In genomic region chr1:159705911-159706270, GRCh38 we compare ENCODE assay signal across 30 cellular contexts. TPM values are rescaled to one million over a fixed set of nuclear protein-coding genes. Genes with fewer than 3 reads are reported as not detected.
"Had no signal": no experiment of that assay in that cellular context is flagged by ENCODE, and none has a peak within 500 bp of the region (broad histone marks: within the 10 kb centered on the region; RNA-seq: fewer than 3 reads in every experiment).

No MANE protein-coding gene starts in this region.

- H3K9me3 ChIP-seq: ascending aorta, body of pancreas had no signal

- H3K27me3 Mint-ChIP-seq: activated naive CD8-positive, alpha-beta T cell treated with anti-CD3 and anti-CD28 coated beads, Interleukin-2, amount 50 U/mL, for 24 hours had no signal

- H3K4me3 Mint-ChIP-seq: activated CD8-positive, alpha-beta memory T cell treated with anti-CD3 and anti-CD28 coated beads, Interleukin-2, amount 10 ng/mL, durations not matched to agents 7 days and 5 days; activated naive CD8-positive, alpha-beta T cell treated with anti-CD3 and anti-CD28 coated beads, Interleukin-2, amount 50 U/mL, for 24 hours; activated T-cell treated with anti-CD3 and anti-CD28 coated beads, Interleukin-2, amount 50 U/mL, for 4 hours; IgD-negative memory B cell; T-helper 17 cell; WTC11 had no signal

- ATAC-seq: activated CD8-positive, alpha-beta memory T cell treated with anti-CD3 and anti-CD28 coated beads, Interleukin-2, amount 10 ng/mL, durations not matched to agents 7 days and 5 days; activated naive CD4-positive, alpha-beta T cell treated with anti-CD3 and anti-CD28 coated beads, Interleukin-2, amount 50 U/mL, for 72 hours; activated naive CD8-positive, alpha-beta T cell treated with anti-CD3 and anti-CD28 coated beads, Interleukin-2, amount 50 U/mL, for 24 hours; activated T-cell treated with anti-CD3 and anti-CD28 coated beads, Interleukin-2, amount 50 U/mL, for 4 hours; body of pancreas; T-helper 17 cell; WTC11 had no signal

- H3K4me1 Mint-ChIP-seq: activated CD8-positive, alpha-beta memory T cell treated with anti-CD3 and anti-CD28 coated beads, Interleukin-2, amount 10 ng/mL, durations not matched to agents 7 days and 5 days; activated naive CD8-positive, alpha-beta T cell treated with anti-CD3 and anti-CD28 coated beads, Interleukin-2, amount 50 U/mL, for 24 hours; T-helper 17 cell; WTC11 had no signal

- H3K36me3 ChIP-seq: ascending aorta had no signal

- H3K36me3 Mint-ChIP-seq: activated CD8-positive, alpha-beta memory T cell treated with anti-CD3 and anti-CD28 coated beads, Interleukin-2, amount 10 ng/mL, durations not matched to agents 7 days and 5 days; activated naive CD4-positive, alpha-beta T cell treated with anti-CD3 and anti-CD28 coated beads, Interleukin-2, amount 50 U/mL, for 72 hours; IgD-negative memory B cell; WTC11 had no signal

- H3K4me1 ChIP-seq: ascending aorta had no signal

- H3K27ac Mint-ChIP-seq: activated CD8-positive, alpha-beta memory T cell treated with anti-CD3 and anti-CD28 coated beads, Interleukin-2, amount 10 ng/mL, durations not matched to agents 7 days and 5 days; activated naive CD4-positive, alpha-beta T cell treated with anti-CD3 and anti-CD28 coated beads, Interleukin-2, amount 50 U/mL, for 72 hours; activated naive CD8-positive, alpha-beta T cell treated with anti-CD3 and anti-CD28 coated beads, Interleukin-2, amount 50 U/mL, for 24 hours; IgD-negative memory B cell; T-helper 17 cell; WTC11 had no signal

- H3K4me3 ChIP-seq: ascending aorta, body of pancreas had no signal

- H3K27me3 ChIP-seq: ascending aorta, body of pancreas had no signal

- H3K27ac ChIP-seq: ascending aorta, body of pancreas had no signal

- DNase-seq: activated CD4-positive, alpha-beta T cell treated with anti-CD3 and anti-CD28 coated beads for 48 hours; activated CD4-positive, alpha-beta T cell treated with anti-CD3 and anti-CD28 coated beads, Interleukin-2, amount 50 U/mL, for 48 hours; activated CD4-positive, CD25-positive, alpha-beta regulatory T cell treated with anti-CD3 and anti-CD28 coated beads, Interleukin-2, amount 50 U/mL, for 72 hours; activated CD8-positive, alpha-beta memory T cell treated with anti-CD3 and anti-CD28 coated beads, Interleukin-2, amount 10 ng/mL, durations not matched to agents 7 days and 5 days; activated effector memory CD4-positive, alpha-beta T cell treated with anti-CD3 and anti-CD28 coated beads, Interleukin-2, amount 50 U/mL, for 16 hours; activated naive CD4-positive, alpha-beta T cell treated with Interleukin-2 at 50 U/mL for 16 hours; activated naive CD8-positive, alpha-beta T cell treated with anti-CD3 and anti-CD28 coated beads, Interleukin-2, amount 50 U/mL, for 24 hours; activated T-cell treated with anti-CD3 and anti-CD28 coated beads, Interleukin-2, amount 50 U/mL, for 4 hours; amniotic stem cell; body of pancreas; KG1; NCI-H1048; NCI-H1417 treated with DMSO at 0.1 percent for 48 hours; NCI-H1694; NCI-H2029 treated with DMSO at 0.1 percent for 48 hours; NCI-H345; NCI-H510A; NCI-H526 treated with DMSO at 0.1 percent for 48 hours; NCI-H82; SIG-M5; T-helper 17 cell; T-helper 9 cell had no signal

- H3K9me3 Mint-ChIP-seq: activated naive CD4-positive, alpha-beta T cell treated with anti-CD3 and anti-CD28 coated beads, Interleukin-2, amount 50 U/mL, for 72 hours; activated naive CD8-positive, alpha-beta T cell treated with anti-CD3 and anti-CD28 coated beads, Interleukin-2, amount 50 U/mL, for 24 hours; activated T-cell treated with anti-CD3 and anti-CD28 coated beads, Interleukin-2, amount 50 U/mL, for 4 hours; IgD-negative memory B cell; WTC11 had no signal

RNA-seq across cellular contexts. Expression of gene CRP, which starts 8.5 kb away (rescaled TPM):
- total RNA-seq: activated CD8-positive, alpha-beta memory T cell treated with anti-CD3 and anti-CD28 coated beads, Interleukin-2, amount 10 ng/mL, durations not matched to agents 7 days and 5 days; activated naive CD4-positive, alpha-beta T cell treated with anti-CD3 and anti-CD28 coated beads, Interleukin-2, amount 50 U/mL, for 72 hours; LHCN-M2; M059J; OCI-LY7; RPMI7951; T-helper 17 cell had no signal
- polyA plus RNA-seq: IgD-negative memory B cell had no signal
